Comparison of ENCODE assay signal across 13 cellular contexts in genomic region chr16:67470314-67470713, GRCh38. TPM values are rescaled to one million over a fixed set of nuclear protein-coding genes. Genes with fewer than 3 reads are reported as not detected.
DNase-seq lines count a peak whose midpoint lies in the region; ATAC-seq, FAIRE-seq and TF ChIP-seq lines count a peak whose summit lies in the region.
"Had no signal": no experiment of that assay in that cellular context is flagged by ENCODE, and none has a peak within 500 bp of the region (broad histone marks: within the 10 kb centered on the region; RNA-seq: fewer than 3 reads in every experiment).

No MANE protein-coding gene starts in this region.

- no peaks in the 10 kb centered on the region for H3K9me3 Mint-ChIP-seq in natural killer cell treated with Interleukin-12 subunit alpha and Interleukin-12 subunit beta and Interleukin-15 and Interleukin-18, amount 100 ng/mL, for 72 hours

- intact Hi-C loops in kidney (cut with DNase I), result loop anchor here (10.0 kb wide), 1 partner anchor 216 kb away; no protein-coding TSS in a partner anchor

- no peaks in the 10 kb centered on the region for H3K36me3 ChIP-seq in kidney (ENCODE audit: control insufficient read depth in 1 of 2, insufficient read depth in 2 of 2, low read length in 2 of 2)
- H3K36me3 ChIP-seq: thoracic aorta had no signal

- FAIRE-seq in kidney (lab: Jason Lieb, UNC), result no peak

- H3K9ac ChIP-seq in kidney (ENCODE audit: low read length in 2 of 2), result no peak overlapping the region

- H3K36me3 Mint-ChIP-seq in natural killer cell treated with Interleukin-12 subunit alpha and Interleukin-12 subunit beta and Interleukin-15 and Interleukin-18, amount 100 ng/mL, for 72 hours, result no peaks in the 10 kb centered on the region

- no peak overlapping the region for H3K27ac ChIP-seq in kidney (ENCODE audit: low read depth in 2 of 2, low read length in 2 of 2)
- H3K27ac ChIP-seq: 22Rv1, thoracic aorta had no signal

- DNase-seq in NCI-H1417 (lab: John Stamatoyannopoulos, UW) (peak; percentile 17 to 75 (median 34)), NCI-H1417 treated with DMSO at 0.1 percent for 48 hours (lab: John Stamatoyannopoulos, UW) (no peak), anterior cingulate cortex (lab: John Stamatoyannopoulos, UW) (peak in 57 of 58 donors; percentile 28 to 96 (median 85)), kidney (peak; percentile 92), superior temporal gyrus (ENCODE audit: extremely low spot score) (peak; percentile 94), NCI-H2171 treated with DMSO at 0.1 percent for 48 hours (lab: John Stamatoyannopoulos, UW) (no peak), GF-D8 (lab: John Stamatoyannopoulos, UW) (no peak)
- no peak for DNase-seq in natural killer cell treated with Interleukin-12 subunit alpha and Interleukin-12 subunit beta and Interleukin-15 and Interleukin-18, amount 100 ng/mL, for 72 hours (ENCODE audit: low spot score)
- DNase-seq: activated CD4-positive, alpha-beta T cell treated with anti-CD3 and anti-CD28 coated beads for 1 hour; stimulated activated CD4-positive, alpha-beta T cell treated with anti-CD3 and anti-CD28 coated beads, Interleukin-2, amount 100 ng/mL, for 24 hours had no signal

- peaks cover 17% of the 10 kb centered on the region in 2 donors for H3K4me1 ChIP-seq in kidney (ENCODE audit: control insufficient read depth in 1 of 2, insufficient read depth in 1 of 2, low read depth in 1 of 2, low read length in 2 of 2)

- no peak for TF ChIP-seq CTCF in kidney (IDR thresholded peaks at IDR 0.05; ENCODE audit: borderline replicate concordance, extremely low read depth, insufficient read depth)

- H3K27ac Mint-ChIP-seq in natural killer cell treated with Interleukin-12 subunit alpha and Interleukin-12 subunit beta and Interleukin-15 and Interleukin-18, amount 100 ng/mL, for 72 hours, result peak overlapping the region in 1 of 2 donors; percentile 42

- H3K27me3 Mint-ChIP-seq in natural killer cell treated with Interleukin-12 subunit alpha and Interleukin-12 subunit beta and Interleukin-15 and Interleukin-18, amount 100 ng/mL, for 72 hours, result no peaks in the 10 kb centered on the region

- H3K4me1 Mint-ChIP-seq in natural killer cell treated with Interleukin-12 subunit alpha and Interleukin-12 subunit beta and Interleukin-15 and Interleukin-18, amount 100 ng/mL, for 72 hours (ENCODE audit: low read depth in 2 of 2), result peaks cover 60 to 62% of the 10 kb centered on the region in 2 donors

- no peak for ATAC-seq in natural killer cell treated with Interleukin-12 subunit alpha and Interleukin-12 subunit beta and Interleukin-15 and Interleukin-18, amount 100 ng/mL, for 72 hours

- H3K4me3 Mint-ChIP-seq in natural killer cell treated with Interleukin-12 subunit alpha and Interleukin-12 subunit beta and Interleukin-15 and Interleukin-18, amount 100 ng/mL, for 72 hours, result no peak overlapping the region

- no peaks in the 10 kb centered on the region for H3K9me3 ChIP-seq in kidney (ENCODE audit: control insufficient read depth in 1 of 2, low read length in 2 of 2)
- H3K9me3 ChIP-seq: thoracic aorta had no signal

- no peak overlapping the region for H3K4me3 ChIP-seq in kidney (ENCODE audit: low read length in 2 of 2)
- H3K4me3 ChIP-seq: thoracic aorta had no signal

RNA-seq across cellular contexts. Expression of gene ATP6V0D1, which starts 10.6 kb away (rescaled TPM):
- 100 TPM for total RNA-seq in kidney
- polyA plus RNA-seq in kidney (ENCODE audit: insufficient read depth, low read depth, low replicate concordance), result 208 TPM
- total RNA-seq in natural killer cell treated with Interleukin-12 subunit alpha and Interleukin-12 subunit beta and Interleukin-15 and Interleukin-18, amount 100 ng/mL, for 72 hours, result 10 to 100 TPM; 66.9 to 85.5 TPM

RNA-seq across cellular contexts. Expression of gene AGRP, which starts 13.0 kb away (rescaled TPM):
- not detected for total RNA-seq in kidney
- polyA plus RNA-seq in kidney (ENCODE audit: insufficient read depth, low read depth, low replicate concordance), result 2.7 TPM
- total RNA-seq in natural killer cell treated with Interleukin-12 subunit alpha and Interleukin-12 subunit beta and Interleukin-15 and Interleukin-18, amount 100 ng/mL, for 72 hours, result not detected
- total RNA-seq: mononuclear cell, thoracic aorta had no signal

RNA-seq across cellular contexts. Expression of gene HSD11B2, which starts 39.4 kb away (rescaled TPM):
- 139 TPM for total RNA-seq in kidney
- 1,022 TPM for polyA plus RNA-seq in kidney (ENCODE audit: insufficient read depth, low read depth, low replicate concordance)
- not detected for total RNA-seq in natural killer cell treated with Interleukin-12 subunit alpha and Interleukin-12 subunit beta and Interleukin-15 and Interleukin-18, amount 100 ng/mL, for 72 hours
- total RNA-seq: mononuclear cell, thoracic aorta had no signal

RNA-seq across cellular contexts. Expression of gene ZDHHC1, which starts 54.0 kb away (rescaled TPM):
- total RNA-seq in kidney, result 23.6 TPM
- polyA plus RNA-seq in kidney (ENCODE audit: insufficient read depth, low read depth, low replicate concordance), result 14.6 TPM
- 1 to 10 TPM; 1.6 to 2.0 TPM for total RNA-seq in natural killer cell treated with Interleukin-12 subunit alpha and Interleukin-12 subunit beta and Interleukin-15 and Interleukin-18, amount 100 ng/mL, for 72 hours

RNA-seq across cellular contexts. Expression of gene RIPOR1, which starts 58.3 kb away (rescaled TPM):
- 116 TPM for total RNA-seq in kidney
- 60.9 TPM for polyA plus RNA-seq in kidney (ENCODE audit: insufficient read depth, low read depth, low replicate concordance)
- 10 to 100 TPM; 47.7 to 48.2 TPM for total RNA-seq in natural killer cell treated with Interleukin-12 subunit alpha and Interleukin-12 subunit beta and Interleukin-15 and Interleukin-18, amount 100 ng/mL, for 72 hours

Comparison
In these comparisons a context has a peak if more than half of its experiments do, and no peak if none do; other contexts are left out.
1. DNase-seq: peak in NCI-H1417 (3 of 3), anterior cingulate cortex (57 of 58), kidney (single experiment) and superior temporal gyrus (single experiment); none in NCI-H1417 treated with DMSO at 0.1 percent for 48 hours (single experiment), NCI-H2171 treated with DMSO at 0.1 percent for 48 hours (single experiment), GF-D8 (single experiment) and natural killer cell treated with Interleukin-12 subunit alpha and Interleukin-12 subunit beta and Interleukin-15 and Interleukin-18, amount 100 ng/mL, for 72 hours (single experiment).
2. RNA of gene HSD11B2, which starts 39.4 kb away (total RNA-seq): 139 TPM in kidney (single experiment); not detected in natural killer cell treated with Interleukin-12 subunit alpha and Interleukin-12 subunit beta and Interleukin-15 and Interleukin-18, amount 100 ng/mL, for 72 hours; every median in the first group is over 100 times any median in the second.